In genomic region chr2:151953467-151953866, GRCh38 we compare ENCODE assay signal across 30 cellular contexts.
"Had no signal": no experiment of that assay in that cellular context is flagged by ENCODE, and none has a peak within 500 bp of the region (broad histone marks: within the 10 kb centered on the region; RNA-seq: fewer than 3 reads in every experiment).

No MANE protein-coding gene starts in this region.

- H3K4me1 Mint-ChIP-seq: activated B cell treated with CpG ODN at 0.5 μM for 24 hours; activated CD4-positive, alpha-beta T cell treated with anti-CD3 and anti-CD28 coated beads for 36 hours; activated naive CD8-positive, alpha-beta T cell treated with anti-CD3 and anti-CD28 coated beads for 36 hours; endodermal cell; mesothelial cell of epicardium; naive thymus-derived CD8-positive, alpha-beta T cell had no signal

- DNase-seq: activated B cell treated with CpG ODN at 0.5 μM for 24 hours; activated CD4-positive, alpha-beta T cell treated with anti-CD3 and anti-CD28 coated beads for 36 hours; activated CD4-positive, alpha-beta T cell treated with anti-CD3 and anti-CD28 coated beads, Interleukin-2, amount 50 U/mL, for 4 hours; activated CD8-positive, alpha-beta memory T cell treated with anti-CD3 and anti-CD28 coated beads for 24 hours; activated CD8-positive, alpha-beta memory T cell treated with anti-CD3 and anti-CD28 coated beads, Interleukin-2, amount 50 U/mL, for 48 hours; activated naive CD4-positive, alpha-beta T cell treated with Interleukin-2 at 50 U/mL for 16 hours; activated naive CD8-positive, alpha-beta T cell treated with anti-CD3 and anti-CD28 coated beads for 36 hours; activated T-cell treated with anti-CD3 and anti-CD28 coated beads, Interleukin-2, amount 50 U/mL, for 4 hours; amygdala; body of pancreas; colonic mucosa; endodermal cell; erythroblast; foreskin melanocyte; glutamatergic neuron; hippocampal formation; kidney glomerular epithelial cell; left lung; naive thymus-derived CD8-positive, alpha-beta T cell; ovary; stimulated activated CD4-positive, alpha-beta T cell treated with anti-CD3 and anti-CD28 coated beads, Interleukin-12 subunit alpha, Interleukin-12 subunit beta, amount 100 ng/mL, for 4 hours; stimulated activated CD4-positive, alpha-beta T cell treated with anti-CD3 and anti-CD28 coated beads, Interleukin-4, amount 100 ng/mL, for 4 hours; stimulated activated naive CD8-positive, alpha-beta T cell treated with anti-CD3 and anti-CD28 coated beads, Interleukin-15, Interleukin-2, amounts not matched to agents 100 U/mL and 50 U/mL, for 24 hours; T1000; upper lobe of right lung had no signal

- H3K36me3 ChIP-seq: colonic mucosa, left lung, ovary, prostate gland, right atrium auricular region, upper lobe of right lung had no signal

- H3K4me3 ChIP-seq: body of pancreas, colonic mucosa, left lung, ovary, prostate gland, right atrium auricular region, upper lobe of right lung had no signal

- H3K36me3 Mint-ChIP-seq: activated naive CD8-positive, alpha-beta T cell treated with anti-CD3 and anti-CD28 coated beads for 36 hours; mesothelial cell of epicardium; naive thymus-derived CD8-positive, alpha-beta T cell had no signal

- H3K27me3 ChIP-seq: body of pancreas, colonic mucosa, left lung, ovary, right atrium auricular region, upper lobe of right lung had no signal

- H3K4me1 ChIP-seq: body of pancreas, colonic mucosa, left lung, prostate gland, right atrium auricular region had no signal

- H3K27ac Mint-ChIP-seq: activated B cell treated with CpG ODN at 0.5 μM for 24 hours; activated CD4-positive, alpha-beta T cell treated with anti-CD3 and anti-CD28 coated beads for 36 hours; activated naive CD8-positive, alpha-beta T cell treated with anti-CD3 and anti-CD28 coated beads for 36 hours; activated T-helper 2 cell treated with anti-CD3 and anti-CD28 coated beads, Interferon-gamma antibody, Interleukin-2, Interleukin-4, amounts not matched to agents 10 μg/mL and 5 μg/mL and 100 μg/mL, durations not matched to agents 14 hours and 24 hours and 36 hours; endodermal cell; mesothelial cell of epicardium; naive thymus-derived CD8-positive, alpha-beta T cell; T-helper 1 cell treated with Interleukin-12 subunit alpha and Interleukin-12 subunit beta and Interleukin-4 antibody, amounts not matched to agents 30 μg/mL and 1 μg/mL, for 36 hours had no signal

- H3K9me3 ChIP-seq: body of pancreas, colonic mucosa, left lung, ovary, prostate gland, right atrium auricular region, upper lobe of right lung had no signal

- H3K27me3 Mint-ChIP-seq: activated naive CD8-positive, alpha-beta T cell treated with anti-CD3 and anti-CD28 coated beads for 36 hours had no signal

- H3K9me3 Mint-ChIP-seq: activated naive CD8-positive, alpha-beta T cell treated with anti-CD3 and anti-CD28 coated beads for 36 hours; endodermal cell; mesothelial cell of epicardium; naive thymus-derived CD8-positive, alpha-beta T cell; T-helper 1 cell treated with Interleukin-12 subunit alpha and Interleukin-12 subunit beta and Interleukin-4 antibody, amounts not matched to agents 30 μg/mL and 1 μg/mL, for 36 hours had no signal

- H3K27ac ChIP-seq: body of pancreas, colonic mucosa, left lung, ovary, prostate gland, right atrium auricular region, upper lobe of right lung had no signal

- H3K4me3 Mint-ChIP-seq: activated B cell treated with CpG ODN at 0.5 μM for 24 hours; activated CD4-positive, alpha-beta T cell treated with anti-CD3 and anti-CD28 coated beads for 36 hours; activated naive CD8-positive, alpha-beta T cell treated with anti-CD3 and anti-CD28 coated beads for 36 hours; activated T-cell treated with anti-CD3 and anti-CD28 coated beads, Interleukin-2, amount 50 U/mL, for 4 hours; endodermal cell; mesothelial cell of epicardium; naive thymus-derived CD8-positive, alpha-beta T cell; T-helper 1 cell treated with Interleukin-12 subunit alpha and Interleukin-12 subunit beta and Interleukin-4 antibody, amounts not matched to agents 30 μg/mL and 1 μg/mL, for 36 hours had no signal

- ATAC-seq: activated CD4-positive, alpha-beta T cell treated with anti-CD3 and anti-CD28 coated beads for 36 hours; activated T-cell treated with anti-CD3 and anti-CD28 coated beads, Interleukin-2, amount 50 U/mL, for 4 hours; body of pancreas; left lung; naive thymus-derived CD8-positive, alpha-beta T cell; stimulated activated naive CD8-positive, alpha-beta T cell treated with anti-CD3 and anti-CD28 coated beads, Interleukin-15, Interleukin-2, amounts not matched to agents 100 U/mL and 50 U/mL, for 24 hours; upper lobe of right lung had no signal
